In the genomic region with DNA sequence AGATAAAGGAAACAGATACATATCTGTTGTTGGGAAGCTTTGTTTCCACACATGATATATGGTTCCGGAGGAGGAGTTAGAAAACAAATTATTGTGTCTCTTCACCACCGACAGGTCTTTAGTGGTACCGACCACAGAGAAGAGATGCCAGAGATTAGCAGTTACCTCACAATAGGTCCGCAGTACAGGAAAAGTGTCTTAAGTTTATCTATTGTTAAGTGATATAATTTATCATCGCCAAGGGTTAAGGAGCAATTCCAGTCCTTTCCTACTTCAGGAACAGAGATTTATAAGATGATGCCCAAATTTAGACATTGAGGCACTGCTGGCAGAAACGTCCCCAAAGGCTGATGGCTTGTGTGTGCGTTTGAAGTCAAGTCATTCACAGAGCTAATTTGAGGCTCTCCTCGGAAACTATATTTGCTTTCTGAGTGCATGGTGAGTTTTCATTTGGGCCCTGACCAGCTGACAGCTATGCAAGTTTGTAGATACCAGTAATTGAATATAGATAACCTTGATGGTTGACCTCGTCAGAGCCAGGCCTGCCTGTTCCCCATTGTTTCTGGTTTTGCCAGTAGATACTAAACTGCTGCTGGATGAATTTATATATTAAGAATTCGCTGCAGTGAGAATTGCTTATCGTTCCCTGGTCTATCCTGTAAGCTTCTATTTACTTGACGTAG, we compare ENCODE assay signal across 17 cellular contexts.
"Had no signal": no experiment of that assay in that cellular context is flagged by ENCODE, and none has a peak within 500 bp of the region (broad histone marks: within the 10 kb centered on the region; RNA-seq: fewer than 3 reads in every experiment).

No MANE protein-coding gene starts in this region.

- ATAC-seq: esophagus mucosa; mucosa of descending colon; naive thymus-derived CD8-positive, alpha-beta T cell; stimulated activated effector memory CD8-positive, alpha-beta T cell treated with anti-CD3 and anti-CD28 coated beads, Interleukin-12 subunit alpha, Interleukin-12 subunit beta, amount 100 ng/mL, for 72 hours; stimulated activated naive CD8-positive, alpha-beta T cell treated with anti-CD3 and anti-CD28 coated beads, Interleukin-15, Interleukin-2, amounts not matched to agents 100 U/mL and 50 U/mL, for 24 hours had no signal

- H3K36me3 ChIP-seq: neutrophil, tibial artery, upper lobe of left lung, uterus had no signal

- H3K4me1 ChIP-seq: upper lobe of left lung, uterus had no signal

- H3K27me3 ChIP-seq: neutrophil, tibial artery, upper lobe of left lung, uterus had no signal

- DNase-seq: cortex of kidney; effector memory CD4-positive, alpha-beta T cell; islet precursor cell; mucosa of descending colon; naive thymus-derived CD8-positive, alpha-beta T cell; stimulated activated CD4-positive, alpha-beta T cell treated with anti-CD3 and anti-CD28 coated beads, Interleukin-2, amount 100 ng/mL, for 48 hours; stimulated activated CD8-positive, alpha-beta memory T cell treated with anti-CD3 and anti-CD28 coated beads, Interleukin-4, amount 100 ng/mL, for 48 hours; stimulated activated naive CD8-positive, alpha-beta T cell treated with anti-CD3 and anti-CD28 coated beads, Interleukin-15, Interleukin-2, amounts not matched to agents 100 U/mL and 50 U/mL, for 24 hours; tibial artery; upper lobe of left lung; uterus had no signal

- H3K4me2 ChIP-seq: smooth muscle cell had no signal

- H3K27ac ChIP-seq: neutrophil, tibial artery, upper lobe of left lung, uterus had no signal

- FAIRE-seq: endometrium, frontal cortex had no signal

- H3K4me3 ChIP-seq: mucosa of descending colon, smooth muscle cell, tibial artery, upper lobe of left lung, uterus had no signal

- H3K9me3 ChIP-seq: mucosa of descending colon, neutrophil, tibial artery, upper lobe of left lung, uterus had no signal
